Comparison of ENCODE assay signal across 1 cellular context in genomic region chr19:54607782-54608150, GRCh38.
TF ChIP-seq lines count a peak whose summit lies in the region.

No MANE protein-coding gene starts in this region.

TF ChIP-seq in GM12878, 131 proteins besides CTCF, POLR2A, EP300 and RAD21:
- no peak for TF ChIP-seq HDGF (IDR thresholded peaks at IDR 0.05)
- TF ChIP-seq RAD51 (IDR thresholded peaks at IDR 0.05), result no peak
TF ChIP-seq in GM12878: peak in this region for 0.
